In genomic region chr1:166924829-166925541, GRCh38 we compare ENCODE assay signal across 11 cellular contexts. TPM values are rescaled to one million over a fixed set of nuclear protein-coding genes. Genes with fewer than 3 reads are reported as not detected.
DNase-seq lines count a peak whose midpoint lies in the region; ATAC-seq, FAIRE-seq and TF ChIP-seq lines count a peak whose summit lies in the region.
"Had no signal": no experiment of that assay in that cellular context is flagged by ENCODE, and none has a peak within 500 bp of the region (broad histone marks: within the 10 kb centered on the region; RNA-seq: fewer than 3 reads in every experiment).

No MANE protein-coding gene starts in this region.

- DNase-seq in GM12891 (ENCODE audit: insufficient read length, low spot score): no peak
- peak; percentile 32 for DNase-seq in GM12878 (ENCODE audit: low read depth, low spot score)
- DNase-seq in breast epithelium (ENCODE audit: low spot score in 2 of 2): no peak
- no peak for DNase-seq in NCI-H1092 (lab: John Stamatoyannopoulos, UW)
- no peak for DNase-seq in tibial artery
- DNase-seq in activated T-cell treated with anti-CD3 and anti-CD28 coated beads, Interleukin-2, amount 50 U/mL, for 1 hour: no peak
- DNase-seq: nephron progenitor cell, Right ventricle myocardium superior had no signal

- H3K27me3 ChIP-seq in GM12878 (replicated peaks in 1 of 2; ENCODE audit: control insufficient read depth in 2 of 2, insufficient read depth in 2 of 2, low read length in 1 of 2) (peaks cover 0 to 3% of the 10 kb centered on the region in 2 experiments; a peak in 2 of 4 replicates), breast epithelium (peaks cover 3 to 21% of the 10 kb centered on the region in 2 donors), tibial artery (peaks cover 0 to 21% of the 10 kb centered on the region in 2 donors)

- WGBS in GM12878 (ENCODE audit: insufficient coverage, insufficient replicate concordance, low lambda C conversion rate, missing lambda C conversion rate): 31% methylated on average over 3 of the region's 3 CpGs

- no peak for TF ChIP-seq RAD21 in GM12878 (IDR thresholded peaks at IDR 0.05; ENCODE audit: insufficient read depth, low read depth, low read length)

- H3K4me1 ChIP-seq in GM12878 (ENCODE audit: control insufficient read depth, insufficient read depth, low read length): peaks cover 6% of the 10 kb centered on the region; the same call in 1 of the 2 replicates
- H3K4me1 ChIP-seq in breast epithelium: no peaks in the 10 kb centered on the region
- H3K4me1 ChIP-seq in tibial artery: peaks cover 0 to 12% (median 11%) of the 10 kb centered on the region in 4 donors

- POLR2A ChIA-PET in GM12878 (lab: Charles Lee): no interaction called here

- SMC1A ChIA-PET in GM12878 (lab: Charles Lee; ENCODE audit: uncharacterized antibody, unreplicated experiment): interaction anchor here (0.8 to 5.2 kb wide), 2 partner anchors 12 to 15 kb away, joined by 3 to 24 read pairs; no protein-coding TSS in a partner anchor

- no peaks in the 10 kb centered on the region for H3K79me2 ChIP-seq in GM12878 (ENCODE audit: control insufficient read depth, insufficient read depth, low read length)

- TF ChIP-seq POLR2A in GM12891 (IDR thresholded peaks at IDR 0.05; ENCODE audit: low read depth, low read length) (no peak), GM12878 (IDR thresholded peaks at IDR 0.05; ENCODE audit: low read depth, low read length) (no peak), breast epithelium (IDR thresholded peaks at IDR 0.05) (no peak)

- BruUV-seq in GM12878 (replicated peaks; lab: Mats Ljungman, UMichigan): no TSS peak

- peak; percentile 45 for FAIRE-seq in GM12891 (lab: Jason Lieb, UNC)
- peak; percentile 31 for FAIRE-seq in GM12878 (lab: Jason Lieb, UNC)

- H2AFZ ChIP-seq in GM12878 (ENCODE audit: control insufficient read depth, low read depth, low read length): no peak overlapping the region

- H3K9me3 ChIP-seq in GM12878 (replicated peaks; ENCODE audit: control insufficient read depth, insufficient read depth, low read length) (no peaks in the 10 kb centered on the region; the same call in 2 of the 3 replicates), breast epithelium (no peaks in the 10 kb centered on the region), tibial artery (no peaks in the 10 kb centered on the region)
- H3K9me3 ChIP-seq: gastroesophageal sphincter had no signal

- 0 out of 2 replicates have a peak overlapping the region, but pooled peaks have one; percentile 28 for H3K4me2 ChIP-seq in GM12878 (ENCODE audit: control insufficient read depth, insufficient read depth)

- no peak for TF ChIP-seq EP300 in GM12878 (IDR thresholded peaks at IDR 0.05; ENCODE audit: borderline replicate concordance in 1 of 2, control insufficient read depth in 1 of 2, low read depth in 2 of 2, low read length in 2 of 2)

- H3K4me3 ChIP-seq in GM12878 (no peak overlapping the region), breast epithelium (no peak overlapping the region), tibial artery (no peak overlapping the region)
- H3K4me3 ChIP-seq: gastroesophageal sphincter had no signal

- H4K20me1 ChIP-seq in GM12878 (ENCODE audit: control insufficient read depth, insufficient read depth): no peaks in the 10 kb centered on the region

- in situ Hi-C loops in GM12878 (cut with MboI): no loop called here

- no peak overlapping the region for H3K9ac ChIP-seq in GM12878 (ENCODE audit: control insufficient read depth, insufficient read depth, low read length)

- H3K27ac ChIP-seq in GM12878 (ENCODE audit: control insufficient read depth, insufficient read depth) (no peak overlapping the region), breast epithelium (no peak overlapping the region), tibial artery (no peak overlapping the region)
- H3K27ac ChIP-seq: gastroesophageal sphincter had no signal

- no peak for TF ChIP-seq CTCF in GM12878 (IDR thresholded peaks at IDR 0.05 in 2 of 3, conservative IDR thresholded peaks at IDR 0.05 in 1 of 3; ENCODE audit: control insufficient read depth in 2 of 3, extremely low read depth in 1 of 3, insufficient read depth in 1 of 3, low read depth in 3 of 3, low read length in 3 of 3)
- TF ChIP-seq CTCF in breast epithelium (IDR thresholded peaks at IDR 0.05): no peak
- TF ChIP-seq CTCF in tibial artery (IDR thresholded peaks at IDR 0.05): no peak

- CTCF ChIA-PET in GM12878 (lab: Yijun Ruan, JAX): interaction anchor here (3.1 to 3.9 kb wide), 2 partner anchors 15 to 134 kb away, joined by 21 to 26 read pairs; no protein-coding TSS in a partner anchor

- ATAC-seq in GM21360 (IDR thresholded peaks at IDR 0.05; ENCODE audit: unreplicated experiment): peak; percentile 65
- peak; percentile 91 for ATAC-seq in HG03108 (IDR thresholded peaks at IDR 0.05; ENCODE audit: unreplicated experiment)
- peak; percentile 94 for ATAC-seq in GM12878
- ATAC-seq: gastroesophageal sphincter had no signal

- intact Hi-C loops in GM12878 (cut with micrococcal nuclease; ENCODE audit: unreplicated experiment): no loop called here
- intact Hi-C loops in breast epithelium (cut with DNase I; ENCODE audit: low total_unique reads): no loop called here
- intact Hi-C loops in tibial artery (cut with DNase I; ENCODE audit: low total_unique reads): no loop called here

- RAD21 ChIA-PET in GM12878 (lab: Charles Lee; ENCODE audit: unreplicated experiment): interaction anchor here (1.0 kb wide), 1 partner anchor 15 kb away, joined by 4 read pairs; no protein-coding TSS in a partner anchor

- H3K36me3 ChIP-seq in GM12878 (ENCODE audit: control insufficient read depth in 2 of 2, insufficient read depth in 2 of 2, low read length in 1 of 2) (no peaks in the 10 kb centered on the region), breast epithelium (no peaks in the 10 kb centered on the region), tibial artery (no peaks in the 10 kb centered on the region)
- H3K36me3 ChIP-seq: gastroesophageal sphincter had no signal

TF ChIP-seq in GM12891, 5 proteins besides CTCF, POLR2A, EP300 and RAD21:
- TF ChIP-seq PAX5 (IDR thresholded peaks at IDR 0.05; ENCODE audit: insufficient read depth, low read length, severe bottlenecking): no peak
- TF ChIP-seq POU2F2 (IDR thresholded peaks at IDR 0.05; ENCODE audit: low read depth, low read length): no peak
- TF ChIP-seq SPI1 (IDR thresholded peaks at IDR 0.05; ENCODE audit: low read depth, low read length): peak; percentile 88
- TF ChIP-seq POLR2AphosphoS5 (IDR thresholded peaks at IDR 0.05; ENCODE audit: low read depth, low read length): no peak
- TF ChIP-seq TAF1 (IDR thresholded peaks at IDR 0.05; ENCODE audit: low read depth, low read length): no peak

TF ChIP-seq in GM12878, 131 proteins besides CTCF, POLR2A, EP300 and RAD21 (continues in another document):
- peak; percentile 17 to 42; a peak in 1 of 4 replicates for TF ChIP-seq IKZF2 (IDR thresholded peaks at IDR 0.05)
- TF ChIP-seq IKZF1 (conservative IDR thresholded peaks at IDR 0.05): peak; percentile 28; the same call in 1 of the 2 replicates

RNA-seq across cellular contexts. Expression of gene TADA1, which starts 48.9 kb away (rescaled TPM):
- polyA plus RNA-seq in GM12891 (2012; ENCODE audit: low read depth, missing spikeins): 11.8 TPM
- 18.3 and 18.9 TPM in 2 replicates for total RNA-seq in GM12878 (2013; cell fraction: nucleolus; rRNA removed)
- total RNA-seq in GM12878 (2014; rRNA removed): 18.6 and 21.3 TPM in 2 replicates
- 20.6 and 20.7 TPM in 2 replicates for total RNA-seq in GM12878 (2014; rRNA removed; fragmentation: Illumina TruSeq; extraction: Trizol)
- total RNA-seq in GM12878 (2021): 15.1 and 15.2 TPM in 2 replicates
- 12.6 TPM for polyA plus RNA-seq in GM12878 (2011; ENCODE audit: low read depth)
- 34.6 and 36.4 TPM in 2 replicates for polyA plus RNA-seq in GM12878 (2011; rRNA removed)
- polyA plus RNA-seq in GM12878 (2011; cell fraction: cytosol; rRNA removed): 19.1 and 27.0 TPM in 2 replicates
- 18.5 and 20.0 TPM in 2 replicates for polyA plus RNA-seq in GM12878 (2011; cell fraction: nucleus; rRNA removed)
- polyA plus RNA-seq in GM12878 (2012): 13.3 and 14.4 TPM in 2 replicates
- polyA plus RNA-seq in GM12878 (2014; fragmentation: Illumina TruSeq; extraction: Trizol): 25.9 and 31.1 TPM in 2 replicates
- polyA plus RNA-seq in GM12878 (2014; fragmentation: Nextera tagmentation; extraction: Ambion mirVana): 10 to 100 TPM; 31.5 to 38.6 TPM
- 13.1 and 15.3 TPM in 2 replicates for polyA plus RNA-seq in GM12878 (2014; rRNA removed)
- 10 to 100 TPM; 27.1 to 30.2 TPM for polyA plus RNA-seq in GM12878 (2016; fragmentation: Nextera tagmentation; extraction: Ambion mirVana)
- 28.3 and 31.5 TPM in 2 replicates for polyA minus RNA-seq in GM12878 (2011; rRNA and poly(A)+ RNA removed)
- 8.4 and 10.5 TPM in 2 replicates for polyA minus RNA-seq in GM12878 (2011; cell fraction: cytosol; rRNA and poly(A)+ RNA removed)
- polyA minus RNA-seq in GM12878 (2011; cell fraction: nucleus; rRNA and poly(A)+ RNA removed): 4.8 and 7.4 TPM in 2 replicates
- 10 to 100 TPM in 2 of 3 donors, 1 to 10 TPM in 1; 6.9 to 18.7 (median 14.1) TPM for total RNA-seq in breast epithelium

RNA-seq across cellular contexts. Expression of gene ILDR2, which starts 50.4 kb away (rescaled TPM):
- 0.19 TPM for polyA plus RNA-seq in GM12891 (2012; ENCODE audit: low read depth, missing spikeins)
- total RNA-seq in GM12878 (2013; cell fraction: nucleolus; rRNA removed): 0.25 TPM in 1 of 2 replicates, not detected in the other
- total RNA-seq in GM12878 (2014; rRNA removed): 4.8 and 4.9 TPM in 2 replicates
- 3.2 and 4.2 TPM in 2 replicates for total RNA-seq in GM12878 (2014; rRNA removed; fragmentation: Illumina TruSeq; extraction: Trizol)
- 5.3 and 5.4 TPM in 2 replicates for total RNA-seq in GM12878 (2021)
- polyA plus RNA-seq in GM12878 (2011; ENCODE audit: low read depth): 2.0 TPM
- polyA plus RNA-seq in GM12878 (2011; rRNA removed): 0.03 and 0.05 TPM in 2 replicates
- 0.04 and 0.08 TPM in 2 replicates for polyA plus RNA-seq in GM12878 (2011; cell fraction: cytosol; rRNA removed)
- 0.09 and 0.15 TPM in 2 replicates for polyA plus RNA-seq in GM12878 (2011; cell fraction: nucleus; rRNA removed)
- 1.9 and 2.3 TPM in 2 replicates for polyA plus RNA-seq in GM12878 (2012)
- polyA plus RNA-seq in GM12878 (2014; fragmentation: Illumina TruSeq; extraction: Trizol): 4.3 and 4.7 TPM in 2 replicates
- under 1 TPM; 0.27 to 0.56 TPM for polyA plus RNA-seq in GM12878 (2014; fragmentation: Nextera tagmentation; extraction: Ambion mirVana)
- polyA plus RNA-seq in GM12878 (2014; rRNA removed): 1.9 and 2.7 TPM in 2 replicates
- polyA plus RNA-seq in GM12878 (2016; fragmentation: Nextera tagmentation; extraction: Ambion mirVana): 1 to 10 TPM in 1 of 2 experiments, under 1 TPM in 1; 0.74 to 1.0 TPM
- polyA minus RNA-seq in GM12878 (2011; rRNA and poly(A)+ RNA removed): under 0.01 and 0.15 TPM in 2 replicates
- not detected in 2 replicates for polyA minus RNA-seq in GM12878 (2011; cell fraction: cytosol; rRNA and poly(A)+ RNA removed)
- polyA minus RNA-seq in GM12878 (2011; cell fraction: nucleus; rRNA and poly(A)+ RNA removed): under 0.01 and 0.24 TPM in 2 replicates
- 1 to 10 TPM in 1 of 3 donors, not detected in 2; 1.9 TPM for total RNA-seq in breast epithelium
